In the genomic region with DNA sequence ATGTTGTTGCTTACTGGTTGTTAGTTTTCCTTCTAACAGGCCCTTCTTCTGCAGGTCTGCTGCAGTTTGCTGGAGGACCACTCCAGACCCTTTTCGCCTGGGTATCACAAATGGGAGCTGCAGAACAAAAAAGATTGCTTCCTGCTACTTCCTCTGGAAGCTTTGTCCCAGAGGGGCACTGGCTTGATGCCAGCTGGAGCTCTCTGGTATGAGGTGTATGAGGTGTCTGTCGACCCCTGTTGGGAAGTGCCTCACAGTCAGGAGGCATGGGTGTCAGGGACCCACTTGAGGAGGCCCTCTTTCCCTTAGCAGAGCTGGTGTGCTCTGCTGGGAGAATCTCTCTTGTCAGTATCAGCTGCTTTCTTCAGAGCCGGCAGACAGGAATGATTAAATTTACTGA, we compare ENCODE assay signal across 8 cellular contexts.
"Had no signal": no experiment of that assay in that cellular context is flagged by ENCODE, and none has a peak within 500 bp of the region (broad histone marks: within the 10 kb centered on the region; RNA-seq: fewer than 3 reads in every experiment).

No MANE protein-coding gene starts in this region.

- H3K4me3 Mint-ChIP-seq: IgD-negative memory B cell had no signal

- H3K27ac ChIP-seq: HL-60 had no signal

- H3K4me3 ChIP-seq: K562 had no signal

- FAIRE-seq: HepG2, HTR-8/SVneo, K562 had no signal

- DNase-seq: IMR-90, KBM-7, KG1 had no signal

- H3K27ac Mint-ChIP-seq: IgD-negative memory B cell had no signal

- H3K36me3 Mint-ChIP-seq: IgD-negative memory B cell had no signal
